ENCODE assay signal across 1 cellular context in the genomic region with DNA sequence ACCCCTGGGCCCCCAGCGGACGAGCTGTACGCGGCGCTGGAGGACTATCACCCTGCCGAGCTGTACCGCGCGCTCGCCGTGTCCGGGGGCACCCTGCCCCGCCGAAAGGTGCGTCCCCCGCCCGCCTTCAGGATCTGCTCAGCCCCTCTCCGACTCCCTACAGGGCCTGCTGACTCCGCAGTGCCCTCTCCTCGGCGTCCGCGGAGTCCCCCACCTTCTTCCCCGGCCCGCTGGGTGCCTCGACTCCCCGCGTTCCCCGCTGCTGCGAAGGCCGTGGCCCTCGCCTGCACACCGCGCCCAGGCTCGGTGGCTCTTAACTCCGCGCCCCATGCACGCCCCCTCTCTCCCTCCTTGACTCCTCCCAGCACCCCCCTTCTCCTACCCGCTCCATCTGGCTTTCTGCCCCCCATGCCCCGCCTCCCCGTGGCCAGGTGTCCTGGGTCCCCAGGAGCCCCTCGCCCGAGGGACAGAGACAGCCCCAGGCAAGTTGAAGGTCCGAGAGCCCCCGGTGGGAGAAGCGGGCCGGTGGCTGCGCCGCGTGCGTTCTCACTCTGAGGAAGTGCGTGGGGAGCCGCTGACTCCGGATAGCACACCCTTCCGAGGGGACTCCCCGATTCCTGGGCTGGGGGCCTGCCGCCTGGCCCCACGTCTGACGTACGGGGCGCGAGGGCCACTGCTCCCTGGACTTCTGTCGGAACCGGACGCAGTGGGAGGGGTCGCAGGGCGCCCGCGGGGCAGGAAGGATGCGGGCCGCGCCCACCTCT.
TF ChIP-seq lines count a peak whose summit lies in the region.

No MANE protein-coding gene starts in this region.

TF ChIP-seq in GM12878, 131 proteins besides CTCF, POLR2A, EP300 and RAD21:
- 0 out of 2 replicates have a peak, but pooled peaks have one; percentile 13 for TF ChIP-seq IKZF1 (conservative IDR thresholded peaks at IDR 0.05)
- no peak for TF ChIP-seq ATF7 (IDR thresholded peaks at IDR 0.05; ENCODE audit: low read depth)
- TF ChIP-seq POLR2AphosphoS5 (IDR thresholded peaks at IDR 0.05; ENCODE audit: low read length) = no peak; the same call in 1 of the 2 replicates
- TF ChIP-seq SPI1 (IDR thresholded peaks at IDR 0.05; ENCODE audit: borderline replicate concordance, insufficient read depth, low read depth, low read length) = peak; percentile 54; the same call in 1 of the 2 replicates
- TF ChIP-seq, protein P1, sequence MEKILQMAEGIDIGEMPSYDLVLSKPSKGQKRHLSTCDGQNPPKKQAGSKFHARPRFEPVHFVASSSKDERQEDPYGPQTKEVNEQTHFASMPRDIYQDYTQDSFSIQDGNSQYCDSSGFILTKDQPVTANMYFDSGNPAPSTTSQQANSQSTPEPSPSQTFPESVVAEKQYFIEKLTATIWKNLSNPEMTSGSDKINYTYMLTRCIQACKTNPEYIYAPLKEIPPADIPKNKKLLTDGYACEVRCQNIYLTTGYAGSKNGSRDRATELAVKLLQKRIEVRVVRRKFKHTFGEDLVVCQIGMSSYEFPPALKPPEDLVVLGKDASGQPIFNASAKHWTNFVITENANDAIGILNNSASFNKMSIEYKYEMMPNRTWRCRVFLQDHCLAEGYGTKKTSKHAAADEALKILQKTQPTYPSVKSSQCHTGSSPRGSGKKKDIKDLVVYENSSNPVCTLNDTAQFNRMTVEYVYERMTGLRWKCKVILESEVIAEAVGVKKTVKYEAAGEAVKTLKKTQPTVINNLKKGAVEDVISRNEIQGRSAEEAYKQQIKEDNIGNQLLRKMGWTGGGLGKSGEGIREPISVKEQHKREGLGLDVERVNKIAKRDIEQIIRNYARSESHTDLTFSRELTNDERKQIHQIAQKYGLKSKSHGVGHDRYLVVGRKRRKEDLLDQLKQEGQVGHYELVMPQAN (conservative IDR thresholded peaks at IDR 0.05) = no peak
- no peak for TF ChIP-seq NFIC (IDR thresholded peaks at IDR 0.05; ENCODE audit: low read depth, low read length)
- no peak for TF ChIP-seq BCL11A (IDR thresholded peaks at IDR 0.05; ENCODE audit: low read depth, low read length)
- no peak for TF ChIP-seq RUNX3 (IDR thresholded peaks at IDR 0.05; ENCODE audit: low read length)
- no peak for TF ChIP-seq SP1 (IDR thresholded peaks at IDR 0.05; ENCODE audit: low read depth, low read length)
- TF ChIP-seq GATAD2B (conservative IDR thresholded peaks at IDR 0.05; ENCODE audit: low read depth) = no peak
- TF ChIP-seq, protein P2, sequence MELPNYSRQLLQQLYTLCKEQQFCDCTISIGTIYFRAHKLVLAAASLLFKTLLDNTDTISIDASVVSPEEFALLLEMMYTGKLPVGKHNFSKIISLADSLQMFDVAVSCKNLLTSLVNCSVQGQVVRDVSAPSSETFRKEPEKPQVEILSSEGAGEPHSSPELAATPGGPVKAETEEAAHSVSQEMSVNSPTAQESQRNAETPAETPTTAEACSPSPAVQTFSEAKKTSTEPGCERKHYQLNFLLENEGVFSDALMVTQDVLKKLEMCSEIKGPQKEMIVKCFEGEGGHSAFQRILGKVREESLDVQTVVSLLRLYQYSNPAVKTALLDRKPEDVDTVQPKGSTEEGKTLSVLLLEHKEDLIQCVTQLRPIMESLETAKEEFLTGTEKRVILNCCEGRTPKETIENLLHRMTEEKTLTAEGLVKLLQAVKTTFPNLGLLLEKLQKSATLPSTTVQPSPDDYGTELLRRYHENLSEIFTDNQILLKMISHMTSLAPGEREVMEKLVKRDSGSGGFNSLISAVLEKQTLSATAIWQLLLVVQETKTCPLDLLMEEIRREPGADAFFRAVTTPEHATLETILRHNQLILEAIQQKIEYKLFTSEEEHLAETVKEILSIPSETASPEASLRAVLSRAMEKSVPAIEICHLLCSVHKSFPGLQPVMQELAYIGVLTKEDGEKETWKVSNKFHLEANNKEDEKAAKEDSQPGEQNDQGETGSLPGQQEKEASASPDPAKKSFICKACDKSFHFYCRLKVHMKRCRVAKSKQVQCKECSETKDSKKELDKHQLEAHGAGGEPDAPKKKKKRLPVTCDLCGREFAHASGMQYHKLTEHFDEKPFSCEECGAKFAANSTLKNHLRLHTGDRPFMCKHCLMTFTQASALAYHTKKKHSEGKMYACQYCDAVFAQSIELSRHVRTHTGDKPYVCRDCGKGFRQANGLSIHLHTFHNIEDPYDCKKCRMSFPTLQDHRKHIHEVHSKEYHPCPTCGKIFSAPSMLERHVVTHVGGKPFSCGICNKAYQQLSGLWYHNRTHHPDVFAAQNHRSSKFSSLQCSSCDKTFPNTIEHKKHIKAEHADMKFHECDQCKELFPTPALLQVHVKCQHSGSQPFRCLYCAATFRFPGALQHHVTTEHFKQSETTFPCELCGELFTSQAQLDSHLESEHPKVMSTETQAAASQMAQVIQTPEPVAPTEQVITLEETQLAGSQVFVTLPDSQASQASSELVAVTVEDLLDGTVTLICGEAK (IDR thresholded peaks at IDR 0.05; ENCODE audit: borderline replicate concordance) = no peak
- no peak for TF ChIP-seq BMI1 (IDR thresholded peaks at IDR 0.05; ENCODE audit: borderline replicate concordance)
- peak; percentile 98 for TF ChIP-seq SUZ12 (IDR thresholded peaks at IDR 0.05; ENCODE audit: unreplicated experiment)
- TF ChIP-seq RCOR1 (conservative IDR thresholded peaks at IDR 0.05; ENCODE audit: low read depth, low read length) = no peak
